8 cellular contexts compared by ENCODE assay signal in genomic region chr6:26022166-26022510, GRCh38. TPM values are rescaled to one million over a fixed set of nuclear protein-coding genes. Genes with fewer than 3 reads are reported as not detected.
DNase-seq lines count a peak whose midpoint lies in the region; ATAC-seq and TF ChIP-seq lines count a peak whose summit lies in the region.

No MANE protein-coding gene starts in this region.

- H3K4me1 ChIP-seq in CD8-positive, alpha-beta T cell (ENCODE audit: insufficient read depth, low read length), result peaks cover 16% of the 10 kb centered on the region
- peaks cover 5% of the 10 kb centered on the region for H3K4me1 ChIP-seq in vagina

- peak overlapping the region; percentile 85 for H3K4me3 ChIP-seq in CD8-positive, alpha-beta T cell (ENCODE audit: low read depth, low read length)
- peak overlapping the region; percentile 56 to 91 for H3K4me3 ChIP-seq in vagina

- no peaks in the 10 kb centered on the region for H3K36me3 ChIP-seq in CD8-positive, alpha-beta T cell (ENCODE audit: insufficient read depth, low read length)
- H3K36me3 ChIP-seq in vagina, result no peaks in the 10 kb centered on the region

- H3K27me3 Mint-ChIP-seq in CD8-positive, alpha-beta T cell (ENCODE audit: low read depth), result no peaks in the 10 kb centered on the region
- peaks cover 1% of the 10 kb centered on the region for H3K27me3 Mint-ChIP-seq in activated CD8-positive, alpha-beta T cell treated with anti-CD3 and anti-CD28 coated beads for 36 hours
- H3K27me3 Mint-ChIP-seq in naive B cell, result no peaks in the 10 kb centered on the region

- no peaks in the 10 kb centered on the region for H3K9me3 ChIP-seq in CD8-positive, alpha-beta T cell (ENCODE audit: low read length)
- no peaks in the 10 kb centered on the region for H3K9me3 ChIP-seq in vagina

- no peak for TF ChIP-seq POLR2A in vagina (IDR thresholded peaks at IDR 0.05)

- no peak for ATAC-seq in CD8-positive, alpha-beta T cell
- ATAC-seq in HG02970 (IDR thresholded peaks at IDR 0.05; ENCODE audit: low FRiP score, unreplicated experiment) (peak; percentile 0), naive B cell (ENCODE audit: low read depth in 2 of 2) (no peak)
- ATAC-seq in activated CD8-positive, alpha-beta T cell treated with anti-CD3 and anti-CD28 coated beads for 36 hours, result no peak

- H3K9me3 Mint-ChIP-seq in CD8-positive, alpha-beta T cell, result peaks cover 1% of the 10 kb centered on the region
- H3K9me3 Mint-ChIP-seq in activated CD8-positive, alpha-beta T cell treated with anti-CD3 and anti-CD28 coated beads for 36 hours, result peaks cover 8% of the 10 kb centered on the region
- peaks cover 2 to 31% (median 6%) of the 10 kb centered on the region in 7 donors for H3K9me3 Mint-ChIP-seq in naive B cell

- peak overlapping the region; percentile 98 for H3K27ac ChIP-seq in CD8-positive, alpha-beta T cell (ENCODE audit: low read depth, low read length)
- H3K27ac ChIP-seq in vagina, result peak overlapping the region; percentile 93

- no peaks in the 10 kb centered on the region for H3K27me3 ChIP-seq in CD8-positive, alpha-beta T cell (ENCODE audit: insufficient read depth, low read length)
- H3K27me3 ChIP-seq in vagina, result no peaks in the 10 kb centered on the region

- DNase-seq in CD8-positive, alpha-beta T cell, result peak in 3 of 7 experiments; percentile 26 to 37 (median 36)
- DNase-seq in NCI-H524 (lab: John Stamatoyannopoulos, UW), result peak; percentile 47 to 69
- peak; percentile 65 for DNase-seq in activated CD8-positive, alpha-beta T cell treated with anti-CD3 and anti-CD28 coated beads for 36 hours
- peak; percentile 91 for DNase-seq in fibroblast of peridontal ligament (ENCODE audit: extremely low read depth)
- DNase-seq in naive B cell, result no peak
- no peak for DNase-seq in vagina (ENCODE audit: extremely low spot score in 2 of 2)
- DNase-seq in GM19238 (ENCODE audit: insufficient read length, low spot score), result no peak

- peaks cover 2% of the 10 kb centered on the region for H3K36me3 Mint-ChIP-seq in CD8-positive, alpha-beta T cell
- H3K36me3 Mint-ChIP-seq in activated CD8-positive, alpha-beta T cell treated with anti-CD3 and anti-CD28 coated beads for 36 hours (ENCODE audit: low read depth), result peaks cover 4% of the 10 kb centered on the region
- no peaks in the 10 kb centered on the region for H3K36me3 Mint-ChIP-seq in naive B cell

- POLR2A ChIA-PET in CD8-positive, alpha-beta T cell (lab: Charles Lee), result interaction anchor here (0.5 to 15.9 kb wide), 23 partner anchors 8 to 1871 kb away, joined by 3 to 340 read pairs (median 27); a partner anchor contains a TSS
- POLR2A ChIA-PET in activated CD8-positive, alpha-beta T cell treated with anti-CD3 and anti-CD28 coated beads for 36 hours (lab: Charles Lee), result interaction anchor here (0.6 to 23.0 kb wide), 12 partner anchors 9 to 1817 kb away, joined by 3 to 1376 read pairs (median 14); partner anchors contain the start of gene TRIM38

- intact Hi-C loops in CD8-positive, alpha-beta T cell (cut with DNase I, micrococcal nuclease), result loop anchor here (5.0 to 10.0 kb wide), 5 partner anchors 250 to 1870 kb away; partner anchors contain the start of genes ABT1 (in 1 of the 2) and ZNF184 (in 1 of the 2)
- intact Hi-C loops in activated CD8-positive, alpha-beta T cell treated with anti-CD3 and anti-CD28 coated beads for 36 hours (cut with micrococcal nuclease), result no loop called here
- intact Hi-C loops in vagina (cut with DNase I), result loop anchor here (10.0 kb wide), 3 partner anchors 263 to 1113 kb away; partner anchors contain the start of gene HMGN4

- TF ChIP-seq CTCF in CD8-positive, alpha-beta T cell (IDR thresholded peaks at IDR 0.05), result no peak
- TF ChIP-seq CTCF in activated CD8-positive, alpha-beta T cell treated with anti-CD3 and anti-CD28 coated beads for 36 hours (IDR thresholded peaks at IDR 0.05), result no peak
- TF ChIP-seq CTCF in vagina (IDR thresholded peaks at IDR 0.05), result no peak

- CTCF ChIA-PET in CD8-positive, alpha-beta T cell (lab: Charles Lee), result interaction anchor here (1.4 to 7.4 kb wide), 6 partner anchors 9 to 102 kb away, joined by 4 to 43 read pairs (median 9); a partner anchor contains a TSS
- CTCF ChIA-PET in activated CD8-positive, alpha-beta T cell treated with anti-CD3 and anti-CD28 coated beads for 36 hours (lab: Charles Lee), result interaction anchor here (0.7 to 4.8 kb wide), 6 partner anchors 9 to 42 kb away, joined by 3 to 25 read pairs (median 3); a partner anchor contains a TSS

- H3K4me3 Mint-ChIP-seq in CD8-positive, alpha-beta T cell, result peak overlapping the region; percentile 88
- peak overlapping the region; percentile 99 for H3K4me3 Mint-ChIP-seq in activated CD8-positive, alpha-beta T cell treated with anti-CD3 and anti-CD28 coated beads for 36 hours
- H3K4me3 Mint-ChIP-seq in naive B cell, result peak overlapping the region; percentile 86 to 99 (median 94)

- peak overlapping the region; percentile 99 for H3K27ac Mint-ChIP-seq in CD8-positive, alpha-beta T cell
- H3K27ac Mint-ChIP-seq in activated CD8-positive, alpha-beta T cell treated with anti-CD3 and anti-CD28 coated beads for 36 hours, result peak overlapping the region; percentile 100
- H3K27ac Mint-ChIP-seq in naive B cell, result peak overlapping the region; percentile 99 to 100 (median 100)

- H3K4me1 Mint-ChIP-seq in CD8-positive, alpha-beta T cell (ENCODE audit: low read depth), result peaks cover 54% of the 10 kb centered on the region
- peaks cover 49% of the 10 kb centered on the region for H3K4me1 Mint-ChIP-seq in activated CD8-positive, alpha-beta T cell treated with anti-CD3 and anti-CD28 coated beads for 36 hours (ENCODE audit: low read depth)
- peaks cover 27 to 41% (median 31%) of the 10 kb centered on the region in 3 donors for H3K4me1 Mint-ChIP-seq in naive B cell

RNA-seq across cellular contexts. Expression of gene TRIM38, which starts 59.5 kb away (rescaled TPM):
- total RNA-seq in CD8-positive, alpha-beta T cell, result 10 to 100 TPM; 13.2 to 13.6 TPM
- total RNA-seq in activated CD8-positive, alpha-beta T cell treated with anti-CD3 and anti-CD28 coated beads for 36 hours, result 1 to 10 TPM; 8.0 to 8.3 TPM
- 10 to 100 TPM in 5 of 6 donors, 1 to 10 TPM in 1; 8.4 to 25.9 (median 19.5) TPM for polyA plus RNA-seq in naive B cell (ENCODE audit: low read depth in 6 of 6)
- total RNA-seq in vagina, result 8.1 TPM

Comparison
In these comparisons a context has a peak if more than half of its experiments do, and no peak if none do; other contexts are left out.
1. DNase-seq: peak in NCI-H524 (2 of 2), activated CD8-positive, alpha-beta T cell treated with anti-CD3 and anti-CD28 coated beads for 36 hours (single experiment) and fibroblast of peridontal ligament (single experiment); none in naive B cell (single experiment), vagina (0 of 2) and GM19238 (single experiment).
2. Peak in every context shown above with its lines, with median percentiles within 50 percentile points of each other: H3K27ac Mint-ChIP-seq and H3K4me3 Mint-ChIP-seq.